ENCODE assay signal across 9 cellular contexts in genomic region chr2:127640082-127641072, GRCh38. TPM values are rescaled to one million over a fixed set of nuclear protein-coding genes. Genes with fewer than 3 reads are reported as not detected.
DNase-seq lines count a peak whose midpoint lies in the region; ATAC-seq and TF ChIP-seq lines count a peak whose summit lies in the region.
"Had no signal": no experiment of that assay in that cellular context is flagged by ENCODE, and none has a peak within 500 bp of the region (broad histone marks: within the 10 kb centered on the region; RNA-seq: fewer than 3 reads in every experiment).

No MANE protein-coding gene starts in this region.

- peak in 2 of 4 donors; percentile 14 to 23 for ATAC-seq in psoas muscle

- H3K4me1 ChIP-seq in psoas muscle, result peaks cover 13% of the 10 kb centered on the region
- peaks cover 11 to 51% (median 15%) of the 10 kb centered on the region in 3 donors for H3K4me1 ChIP-seq in esophagus squamous epithelium

- intact Hi-C loops in psoas muscle (cut with DNase I), result no loop called here
- intact Hi-C loops in esophagus squamous epithelium (cut with DNase I), result no loop called here
- intact Hi-C loops in lower leg skin (cut with DNase I; ENCODE audit: low total_unique reads), result no loop called here

- H3K36me3 ChIP-seq in brain microvascular endothelial cell (replicated peaks) (no peaks in the 10 kb centered on the region), psoas muscle (ENCODE audit: insufficient read depth in 1 of 2, low read depth in 1 of 2) (no peaks in the 10 kb centered on the region), esophagus squamous epithelium (no peaks in the 10 kb centered on the region)

- WGBS in psoas muscle, 3 donors, result 77 to 83% (median 78%) methylated on average over 22 to 25 of the region's 25 CpGs
- 49% methylated on average over 5 of the region's 25 CpGs; no CpG with 5 or more reads in 1 of the 2 donors for WGBS in esophagus squamous epithelium, 2 donors
- 83 to 85% methylated on average over 20 to 25 of the region's 25 CpGs for WGBS in lower leg skin, 2 donors

- H3K27ac ChIP-seq in brain microvascular endothelial cell, result no peak overlapping the region
- peak overlapping the region; percentile 5 for H3K27ac ChIP-seq in psoas muscle
- peak overlapping the region in 2 of 4 donors; percentile 21 to 88 for H3K27ac ChIP-seq in esophagus squamous epithelium

- no peaks in the 10 kb centered on the region for H3K9me3 ChIP-seq in psoas muscle
- H3K9me3 ChIP-seq in esophagus squamous epithelium, result no peaks in the 10 kb centered on the region

- TF ChIP-seq CTCF in brain microvascular endothelial cell (IDR thresholded peaks at IDR 0.05; ENCODE audit: low read depth, low read length, missing control alignments) (peak; percentile 49), psoas muscle (IDR thresholded peaks at IDR 0.05) (peak; percentile 6), esophagus squamous epithelium (IDR thresholded peaks at IDR 0.05) (peak in 1 of 6 experiments; percentile 3), lower leg skin (IDR thresholded peaks at IDR 0.05) (no peak)

- DNase-seq in activated CD4-positive, alpha-beta T cell treated with anti-CD3 and anti-CD28 coated beads for 48 hours, result peak; percentile 60
- DNase-seq in activated CD4-positive, alpha-beta T cell treated with anti-CD3 and anti-CD28 coated beads for 1 hour, result no peak
- DNase-seq in NCI-H2107 (lab: John Stamatoyannopoulos, UW) (peak; percentile 21), brain microvascular endothelial cell (no peak), psoas muscle (no peak), esophagus squamous epithelium (lab: John Stamatoyannopoulos, UW) (no peak), lower leg skin (ENCODE audit: low spot score in 2 of 2) (no peak), NCI-H2196 treated with DMSO at 0.1 percent for 48 hours (lab: John Stamatoyannopoulos, UW; ENCODE audit: unreplicated experiment) (no peak)

- no peak for TF ChIP-seq POLR2A in esophagus squamous epithelium (IDR thresholded peaks at IDR 0.05)
- TF ChIP-seq POLR2A in lower leg skin (IDR thresholded peaks at IDR 0.05), result no peak

- H3K27me3 ChIP-seq in brain microvascular endothelial cell (replicated peaks) (no peaks in the 10 kb centered on the region), psoas muscle (ENCODE audit: insufficient read depth in 3 of 3, low read length in 2 of 3) (no peaks in the 10 kb centered on the region), esophagus squamous epithelium (no peaks in the 10 kb centered on the region)

- H3K4me3 ChIP-seq in brain microvascular endothelial cell (ENCODE audit: low read depth, low read length) (no peak overlapping the region), psoas muscle (no peak overlapping the region), esophagus squamous epithelium (no peak overlapping the region), lower leg skin (ENCODE audit: low read depth, poor library complexity, severe bottlenecking) (no peak overlapping the region)

- in situ Hi-C loops in brain microvascular endothelial cell (cut with HindIII; ENCODE audit: low pct_ligation_motif_present, low sequenced_read_pairs), result no loop called here

RNA-seq across cellular contexts. Expression of gene GPR17, which starts 5.6 kb away (rescaled TPM):
- total RNA-seq in psoas muscle (under 1 TPM in 1 of 4 donors, not detected in 3; 0.17 TPM), esophagus squamous epithelium (not detected), lower leg skin (under 1 TPM in 1 of 4 donors, not detected in 3; 0.88 TPM)
- polyA plus RNA-seq in psoas muscle, result under 1 TPM; 0.14 to 0.35 (median 0.21) TPM
- total RNA-seq: mononuclear cell had no signal

RNA-seq across cellular contexts. Expression of gene LIMS2, which starts 35.0 kb away (rescaled TPM):
- total RNA-seq in psoas muscle, result 10 to 100 TPM in 3 of 4 donors, 1 to 10 TPM in 1; 9.3 to 31.8 (median 20.5) TPM
- 10 to 100 TPM; 12.1 to 16.4 (median 12.9) TPM for polyA plus RNA-seq in psoas muscle
- total RNA-seq in esophagus squamous epithelium, result 10 to 100 TPM in 1 of 4 donors, 1 to 10 TPM in 3; 2.4 to 29.6 (median 5.9) TPM
- total RNA-seq in lower leg skin, result 10 to 100 TPM in 2 of 4 donors, 1 to 10 TPM in 2; 7.5 to 19.4 (median 11.4) TPM

Comparison
In these comparisons a context has a peak if more than half of its experiments do, and no peak if none do; other contexts are left out.
1. DNase-seq: peak in activated CD4-positive, alpha-beta T cell treated with anti-CD3 and anti-CD28 coated beads for 48 hours (single experiment) and NCI-H2107 (single experiment); none in activated CD4-positive, alpha-beta T cell treated with anti-CD3 and anti-CD28 coated beads for 1 hour (single experiment), brain microvascular endothelial cell (single experiment), psoas muscle (0 of 2), esophagus squamous epithelium (single experiment), lower leg skin (0 of 2) and NCI-H2196 treated with DMSO at 0.1 percent for 48 hours (single experiment).
2. CTCF ChIP-seq: peak in brain microvascular endothelial cell (single experiment) and psoas muscle (single experiment); none in lower leg skin (0 of 3).